ENCODE assay signal across 8 cellular contexts in genomic region chr1:113072141-113072756, GRCh38. TPM values are rescaled to one million over a fixed set of nuclear protein-coding genes. Genes with fewer than 3 reads are reported as not detected.
A peak's percentile ranks its signal among the peaks of the same experiment; 100 is the strongest.
DNase-seq lines count a peak whose midpoint lies in the region; ATAC-seq, FAIRE-seq and TF ChIP-seq lines count a peak whose summit lies in the region.

No MANE protein-coding gene starts in this region.

- FAIRE-seq in small intestine (lab: Jason Lieb, UNC): no peak

- H3K27me3 ChIP-seq in GM23248 (replicated peaks; ENCODE audit: insufficient read depth) (no peaks in the 10 kb centered on the region), small intestine (ENCODE audit: control insufficient read depth in 2 of 2, insufficient read depth in 2 of 2, low read length in 2 of 2) (no peaks in the 10 kb centered on the region)

- TF ChIP-seq CTCF in VCaP (conservative IDR thresholded peaks at IDR 0.05): no peak
- no peak for TF ChIP-seq CTCF in glutamatergic neuron (IDR thresholded peaks at IDR 0.05; ENCODE audit: partially characterized antibody, unreplicated experiment)

- WGBS in GM23248 (ENCODE audit: low coverage in 1 of 2, low lambda C conversion rate in 2 of 2, missing lambda C conversion rate in 2 of 2), 2 experiments: 53 to 54% methylated on average over 6 of the region's 6 CpGs
- 17 to 40% (median 25%) methylated on average over 6 of the region's 6 CpGs for WGBS in small intestine, 3 donors

- peaks cover 17% of the 10 kb centered on the region for H3F3A ChIP-seq in GM23248 (ENCODE audit: insufficient read depth)

- peak overlapping the region; percentile 93 for H3K9ac ChIP-seq in GM23248

- H3K9me2 ChIP-seq in GM23248 (ENCODE audit: insufficient read depth): no peaks in the 10 kb centered on the region

- in situ Hi-C loops in GM23248 (cut with MboI): no loop called here

- peak overlapping the region; percentile 100 for H3K4me3 Mint-ChIP-seq in glutamatergic neuron (ENCODE audit: unreplicated experiment)

- H3K4me2 ChIP-seq in GM23248 (ENCODE audit: unreplicated experiment): peak overlapping the region; percentile 82

- H4K20me1 ChIP-seq in GM23248 (ENCODE audit: insufficient read depth): no peaks in the 10 kb centered on the region

- peaks cover 12% of the 10 kb centered on the region for H3K27me3 Mint-ChIP-seq in glutamatergic neuron (ENCODE audit: unreplicated experiment)

- H3K4me1 Mint-ChIP-seq in glutamatergic neuron (ENCODE audit: low read depth, unreplicated experiment): peaks cover 5% of the 10 kb centered on the region

- H3K9me3 ChIP-seq in GM23248 (ENCODE audit: low read depth): no peaks in the 10 kb centered on the region
- no peaks in the 10 kb centered on the region for H3K9me3 ChIP-seq in small intestine (ENCODE audit: control insufficient read depth, low read depth)

- peak overlapping the region; percentile 93; the same call in 1 of the 2 replicates for H3K27ac ChIP-seq in GM23248
- peak overlapping the region; percentile 91 for H3K27ac ChIP-seq in VCaP
- H3K27ac ChIP-seq in small intestine (ENCODE audit: low read depth in 1 of 2, low read length in 1 of 2): peak overlapping the region; percentile 20 to 98

- H3K27ac Mint-ChIP-seq in glutamatergic neuron (ENCODE audit: unreplicated experiment): peak overlapping the region; percentile 99

- H3K4me1 ChIP-seq in GM23248 (ENCODE audit: insufficient read depth) (peaks cover 28% of the 10 kb centered on the region), small intestine (ENCODE audit: control insufficient read depth in 2 of 2, insufficient read depth in 1 of 2, low read depth in 1 of 2, low read length in 1 of 2) (peaks cover 0 to 3% of the 10 kb centered on the region in 2 donors)

- H3K9me3 Mint-ChIP-seq in glutamatergic neuron (ENCODE audit: unreplicated experiment): peaks cover 18% of the 10 kb centered on the region

- H3K4me3 ChIP-seq in GM23248 (peak overlapping the region; percentile 92), small intestine (ENCODE audit: low read depth in 1 of 2, low read length in 2 of 2) (peak overlapping the region; percentile 28 to 97)

- peaks cover 38% of the 10 kb centered on the region for H3K79me2 ChIP-seq in GM23248 (ENCODE audit: insufficient read depth)

- H3K36me3 ChIP-seq in GM23248 (ENCODE audit: low read depth) (no peaks in the 10 kb centered on the region), small intestine (ENCODE audit: control insufficient read depth in 2 of 2, insufficient read depth in 2 of 2, low read length in 2 of 2) (peaks cover 0 to 1% of the 10 kb centered on the region in 2 donors)

- peaks cover 7% of the 10 kb centered on the region for H3K36me3 Mint-ChIP-seq in glutamatergic neuron (ENCODE audit: unreplicated experiment)

- peak overlapping the region; percentile 90 for H2AFZ ChIP-seq in GM23248

- no peak for DNase-seq in GM23248
- no peak for DNase-seq in glutamatergic neuron
- peak; percentile 83 for DNase-seq in small intestine
- no peak for DNase-seq in GF-D8 (lab: John Stamatoyannopoulos, UW)
- no peak for DNase-seq in NCI-H1417 (lab: John Stamatoyannopoulos, UW)
- no peak for DNase-seq in activated CD4-positive, alpha-beta T cell treated with anti-CD3 and anti-CD28 coated beads, Interleukin-2, amount 50 U/mL, for 48 hours

- no peak for ATAC-seq in HG03108 (IDR thresholded peaks at IDR 0.05; ENCODE audit: unreplicated experiment)

RNA-seq across cellular contexts. Expression of gene LRIG2, which starts 0.7 kb away (rescaled TPM):
- total RNA-seq in GM23248 (2014; rRNA removed; shearing (Covaris generic)): 5.2 and 6.3 TPM in 2 replicates
- polyA plus RNA-seq in GM23248 (2016; fragmentation: Nextera tagmentation; extraction: Ambion mirVana) (3.7 and 4.1 TPM in 2 replicates), small intestine (1 to 10 TPM; 2.4 to 4.8 (median 2.9) TPM)
- 23.4 TPM for total RNA-seq in glutamatergic neuron (ENCODE audit: unreplicated experiment)
